30 cellular contexts compared by ENCODE assay signal in the genomic region with DNA sequence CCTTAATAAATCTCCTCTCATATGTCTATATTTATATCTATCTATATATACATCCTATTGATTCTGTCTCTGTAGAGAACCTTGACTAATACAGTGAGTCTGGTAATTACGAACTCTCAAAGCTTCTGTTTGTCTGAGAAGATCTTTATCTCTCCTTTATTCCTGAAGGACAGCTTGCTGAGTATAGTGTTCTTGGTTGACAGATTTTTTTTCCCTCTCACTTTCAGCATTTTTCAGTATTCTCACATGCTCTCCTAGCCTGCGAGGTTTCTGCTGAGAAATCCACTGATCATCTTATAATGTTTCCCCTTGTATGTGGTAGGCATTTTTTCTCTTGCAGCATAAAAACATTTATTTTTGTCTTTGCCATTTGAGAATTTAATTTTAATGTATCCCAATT.
"Had no signal": no experiment of that assay in that cellular context is flagged by ENCODE, and none has a peak within 500 bp of the region (broad histone marks: within the 10 kb centered on the region; RNA-seq: fewer than 3 reads in every experiment).

No MANE protein-coding gene starts in this region.

- H3K4me1 ChIP-seq: adrenal gland, body of pancreas, breast epithelium had no signal

- H3K4me3 ChIP-seq: adrenal gland, body of pancreas, breast epithelium had no signal

- H3K36me3 ChIP-seq: adrenal gland, brain microvascular endothelial cell, breast epithelium had no signal

- H3K27ac ChIP-seq: adrenal gland, body of pancreas, brain microvascular endothelial cell, breast epithelium, VCaP had no signal

- DNase-seq: activated B cell treated with CpG ODN at 0.5 μM for 24 hours; activated CD4-positive, alpha-beta memory T cell treated with anti-CD3 and anti-CD28 coated beads for 36 hours; activated CD4-positive, alpha-beta T cell treated with anti-CD3 and anti-CD28 coated beads for 4 hours; activated CD4-positive, alpha-beta T cell treated with anti-CD3 and anti-CD28 coated beads, Interleukin-2, amount 10 ng/mL, durations not matched to agents 24 days and 14 days; activated CD4-positive, alpha-beta T cell treated with anti-CD3 and anti-CD28 coated beads, Interleukin-2, amount 50 U/mL, for 1 hour; activated CD4-positive, alpha-beta T cell treated with anti-CD3 and anti-CD28 coated beads, Interleukin-2, amount 50 U/mL, for 4 hours; activated CD4-positive, CD25-positive, alpha-beta regulatory T cell treated with anti-CD3 and anti-CD28 coated beads, Interleukin-2, amount 50 U/mL, for 72 hours; activated CD8-positive, alpha-beta memory T cell treated with anti-CD3 and anti-CD28 coated beads, Interleukin-2, amount 50 U/mL, for 4 hours; activated CD8-positive, alpha-beta T cell treated with anti-CD3 and anti-CD28 coated beads for 36 hours; activated effector memory CD4-positive, alpha-beta T cell treated with anti-CD3 and anti-CD28 coated beads, Interleukin-2, amount 50 U/mL, for 16 hours; activated gamma-delta T cell treated with Interleukin-2 at 50 U/mL for 16 hours; activated naive CD4-positive, alpha-beta T cell; activated naive CD4-positive, alpha-beta T cell treated with anti-CD3 and anti-CD28 coated beads for 36 hours; activated naive CD4-positive, alpha-beta T cell treated with anti-CD3 and anti-CD28 coated beads, Interleukin-2, amount 50 U/mL, for 16 hours; activated naive CD8-positive, alpha-beta T cell treated with anti-CD3 and anti-CD28 coated beads for 36 hours; activated T-cell treated with anti-CD3 and anti-CD28 coated beads for 4 hours; activated T-cell treated with anti-CD3 and anti-CD28 coated beads, Interleukin-2, amount 50 U/mL, for 1 hour; activated T-cell treated with anti-CD3 and anti-CD28 coated beads, Interleukin-2, amount 50 U/mL, for 4 hours; activated T-cell treated with anti-CD3 and anti-CD28 coated beads, Interleukin-2, amount 50 U/mL, for 72 hours; adrenal gland; amniotic stem cell; body of pancreas; brain microvascular endothelial cell; central memory CD4-positive, alpha-beta T cell; T-helper 2 cell; T-helper 9 cell had no signal

- FAIRE-seq: astrocyte, TTC549 had no signal
